Comparison of ENCODE assay signal across 19 cellular contexts in genomic region chr4:163598489-163598888, GRCh38.
DNase-seq lines count a peak whose midpoint lies in the region; ATAC-seq and TF ChIP-seq lines count a peak whose summit lies in the region.
"Had no signal": no experiment of that assay in that cellular context is flagged by ENCODE, and none has a peak within 500 bp of the region (broad histone marks: within the 10 kb centered on the region; RNA-seq: fewer than 3 reads in every experiment).

No MANE protein-coding gene starts in this region.

- peaks cover 25% of the 10 kb centered on the region for H3K79me2 ChIP-seq in DOHH2 (ENCODE audit: control insufficient read depth, low read length)

- H3K4me1 ChIP-seq in DOHH2 (ENCODE audit: control insufficient read depth, low read length): peaks cover 94% of the 10 kb centered on the region
- H3K4me1 ChIP-seq in CD4-positive, alpha-beta memory T cell (ENCODE audit: insufficient read depth, low read length): no peaks in the 10 kb centered on the region
- H3K4me1 ChIP-seq: A549 had no signal

- H3K4me2 ChIP-seq in DOHH2 (ENCODE audit: low read length): peak overlapping the region; percentile 94
- H3K4me2 ChIP-seq: A549 had no signal

- H3K27ac Mint-ChIP-seq in activated naive CD8-positive, alpha-beta T cell treated with anti-CD3 and anti-CD28 coated beads, Interleukin-2, amount 50 U/mL, for 24 hours: no peak overlapping the region
- H3K27ac Mint-ChIP-seq in CD4-positive, alpha-beta memory T cell: no peak overlapping the region
- H3K27ac Mint-ChIP-seq: mesothelial cell of epicardium; stimulated activated naive CD8-positive, alpha-beta T cell treated with anti-CD3 and anti-CD28 coated beads, Interleukin-15, Interleukin-2, amounts not matched to agents 100 ng/mL and 50 ng/mL, for 24 hours; WTC11 had no signal

- no peaks in the 10 kb centered on the region for H3K9me2 ChIP-seq in DOHH2 (replicated peaks; ENCODE audit: control insufficient read depth, low read length)

- H3K4me3 ChIP-seq in DOHH2 (ENCODE audit: low read length): peak overlapping the region; percentile 71
- H3K4me3 ChIP-seq in CD4-positive, alpha-beta memory T cell (ENCODE audit: low read length in 2 of 2): no peak overlapping the region
- H3K4me3 ChIP-seq: A549, coronary artery, heart left ventricle had no signal

- H3K4me1 Mint-ChIP-seq in activated naive CD8-positive, alpha-beta T cell treated with anti-CD3 and anti-CD28 coated beads, Interleukin-2, amount 50 U/mL, for 24 hours: peaks cover 3% of the 10 kb centered on the region
- H3K4me1 Mint-ChIP-seq in CD4-positive, alpha-beta memory T cell: peaks cover 0 to 1% (median under 1%) of the 10 kb centered on the region in 4 donors
- H3K4me1 Mint-ChIP-seq: mesothelial cell of epicardium had no signal

- CTCF ChIA-PET in CD4-positive, alpha-beta memory T cell (lab: Charles Lee; ENCODE audit: partially characterized antibody): interaction anchor here (1.3 to 1.5 kb wide), 2 partner anchors 16 to 20 kb away, joined by 3 to 4 read pairs; no protein-coding TSS in a partner anchor

- peak; percentile 32 for ATAC-seq in GM19395 (IDR thresholded peaks at IDR 0.05; ENCODE audit: unreplicated experiment)
- ATAC-seq in HG02759 (IDR thresholded peaks at IDR 0.05; ENCODE audit: unreplicated experiment): peak; percentile 33
- ATAC-seq in HG03442 (IDR thresholded peaks at IDR 0.05; ENCODE audit: unreplicated experiment): peak; percentile 18
- no peak for ATAC-seq in activated naive CD8-positive, alpha-beta T cell treated with anti-CD3 and anti-CD28 coated beads, Interleukin-2, amount 50 U/mL, for 24 hours
- ATAC-seq: A549, heart left ventricle, WTC11 had no signal

- H3K9me3 Mint-ChIP-seq in activated naive CD8-positive, alpha-beta T cell treated with anti-CD3 and anti-CD28 coated beads, Interleukin-2, amount 50 U/mL, for 24 hours: no peaks in the 10 kb centered on the region
- no peaks in the 10 kb centered on the region for H3K9me3 Mint-ChIP-seq in CD4-positive, alpha-beta memory T cell
- H3K9me3 Mint-ChIP-seq: mesothelial cell of epicardium; stimulated activated naive CD8-positive, alpha-beta T cell treated with anti-CD3 and anti-CD28 coated beads, Interleukin-15, Interleukin-2, amounts not matched to agents 100 ng/mL and 50 ng/mL, for 24 hours; WTC11 had no signal

- no peaks in the 10 kb centered on the region for H3K27me3 ChIP-seq in DOHH2 (ENCODE audit: control insufficient read depth, low read length)
- no peaks in the 10 kb centered on the region for H3K27me3 ChIP-seq in CD4-positive, alpha-beta memory T cell (ENCODE audit: insufficient read depth, low read length)
- H3K27me3 ChIP-seq: heart left ventricle had no signal

- H3K27ac ChIP-seq in DOHH2 (ENCODE audit: low read depth, low read length): peak overlapping the region; percentile 89
- no peak overlapping the region for H3K27ac ChIP-seq in CD4-positive, alpha-beta memory T cell (ENCODE audit: low read depth, low read length)
- H3K27ac ChIP-seq: A549, coronary artery, heart left ventricle had no signal

- H3K27me3 Mint-ChIP-seq in activated naive CD8-positive, alpha-beta T cell treated with anti-CD3 and anti-CD28 coated beads, Interleukin-2, amount 50 U/mL, for 24 hours: no peaks in the 10 kb centered on the region
- H3K27me3 Mint-ChIP-seq in CD4-positive, alpha-beta memory T cell: peaks cover 2 to 5% of the 10 kb centered on the region in 2 donors
- H3K27me3 Mint-ChIP-seq: stimulated activated naive CD8-positive, alpha-beta T cell treated with anti-CD3 and anti-CD28 coated beads, Interleukin-15, Interleukin-2, amounts not matched to agents 100 ng/mL and 50 ng/mL, for 24 hours had no signal

- no peaks in the 10 kb centered on the region for H3K36me3 Mint-ChIP-seq in activated naive CD8-positive, alpha-beta T cell treated with anti-CD3 and anti-CD28 coated beads, Interleukin-2, amount 50 U/mL, for 24 hours (ENCODE audit: low read depth)
- no peaks in the 10 kb centered on the region for H3K36me3 Mint-ChIP-seq in CD4-positive, alpha-beta memory T cell
- H3K36me3 Mint-ChIP-seq: mesothelial cell of epicardium, WTC11 had no signal

- no peaks in the 10 kb centered on the region for H4K20me1 ChIP-seq in DOHH2 (ENCODE audit: control insufficient read depth, insufficient read depth, low read depth, low read length)

- H3K9me3 ChIP-seq in DOHH2 (ENCODE audit: control insufficient read depth, insufficient read depth, low read length): no peaks in the 10 kb centered on the region
- H3K9me3 ChIP-seq in CD4-positive, alpha-beta memory T cell (ENCODE audit: control insufficient read depth in 1 of 2, low read length in 2 of 2): no peaks in the 10 kb centered on the region
- H3K9me3 ChIP-seq: A549, heart left ventricle had no signal

- POLR2A ChIA-PET in CD4-positive, alpha-beta memory T cell (lab: Charles Lee; ENCODE audit: partially characterized antibody): no interaction called here

- no peaks in the 10 kb centered on the region for H3K36me3 ChIP-seq in DOHH2 (ENCODE audit: control insufficient read depth, low read length)
- H3K36me3 ChIP-seq in CD4-positive, alpha-beta memory T cell (ENCODE audit: insufficient read depth, low read length): no peaks in the 10 kb centered on the region
- H3K36me3 ChIP-seq: heart left ventricle had no signal

- intact Hi-C loops in CD4-positive, alpha-beta memory T cell (cut with micrococcal nuclease): no loop called here

- H3F3A ChIP-seq in DOHH2 (ENCODE audit: control insufficient read depth, insufficient read depth): peaks cover 26% of the 10 kb centered on the region

- DNase-seq in UCSD-AML1 (lab: John Stamatoyannopoulos, UW; ENCODE audit: unreplicated experiment) (no peak), NCI-H2227 (lab: John Stamatoyannopoulos, UW; ENCODE audit: unreplicated experiment) (no peak)
- no peak for DNase-seq in activated naive CD8-positive, alpha-beta T cell treated with anti-CD3 and anti-CD28 coated beads, Interleukin-2, amount 50 U/mL, for 24 hours
- no peak for DNase-seq in CD4-positive, alpha-beta memory T cell
- DNase-seq: EL, heart left ventricle, kidney, NCI-H1048, nucleus accumbens, SW 1271 had no signal

- TF ChIP-seq CTCF in DOHH2 (IDR thresholded peaks at IDR 0.05; ENCODE audit: low read depth, low read length, poor library complexity, severe bottlenecking): no peak

- no peak overlapping the region for H3K4me3 Mint-ChIP-seq in activated naive CD8-positive, alpha-beta T cell treated with anti-CD3 and anti-CD28 coated beads, Interleukin-2, amount 50 U/mL, for 24 hours
- no peak overlapping the region for H3K4me3 Mint-ChIP-seq in CD4-positive, alpha-beta memory T cell
- H3K4me3 Mint-ChIP-seq: mesothelial cell of epicardium; stimulated activated naive CD8-positive, alpha-beta T cell treated with anti-CD3 and anti-CD28 coated beads, Interleukin-15, Interleukin-2, amounts not matched to agents 100 ng/mL and 50 ng/mL, for 24 hours; WTC11 had no signal
